Comparison of ENCODE assay signal across 16 cellular contexts in the genomic region with DNA sequence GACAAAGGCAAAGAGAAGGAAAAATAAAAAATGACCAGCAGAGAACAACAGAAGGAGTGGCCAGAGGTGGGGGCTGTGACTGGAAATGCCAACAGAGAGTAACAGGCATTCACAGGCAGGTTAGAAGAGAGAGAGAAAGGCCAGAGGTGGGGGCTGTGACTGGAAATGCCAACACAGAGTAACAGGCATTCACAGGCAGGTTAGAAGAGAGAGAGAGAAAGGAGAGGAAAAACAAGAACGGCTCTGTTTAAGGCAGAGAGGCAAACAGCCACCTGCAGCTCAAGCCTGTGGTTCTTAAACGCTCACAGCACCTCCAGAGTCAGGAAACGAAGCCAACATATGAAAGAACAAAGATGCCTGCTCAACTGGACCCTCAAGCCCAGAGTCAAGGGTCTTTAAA. TPM values are rescaled to one million over a fixed set of nuclear protein-coding genes. Genes with fewer than 3 reads are reported as not detected.
A peak's percentile ranks its signal among the peaks of the same experiment; 100 is the strongest.
DNase-seq lines count a peak whose midpoint lies in the region; ATAC-seq and TF ChIP-seq lines count a peak whose summit lies in the region.
"Had no signal": no experiment of that assay in that cellular context is flagged by ENCODE, and none has a peak within 500 bp of the region (broad histone marks: within the 10 kb centered on the region; RNA-seq: fewer than 3 reads in every experiment).

No MANE protein-coding gene starts in this region.

- DNase-seq in activated T-cell treated with anti-CD3 and anti-CD28 coated beads, Interleukin-2, amount 50 U/mL, for 72 hours: no peak
- DNase-seq in activated T-cell treated with anti-CD3 and anti-CD28 coated beads, Interleukin-2, amount 50 U/mL, for 4 hours: no peak
- no peak for DNase-seq in ascending aorta (ENCODE audit: low spot score in 2 of 2)
- DNase-seq in mesenchymal stem cell: no peak
- DNase-seq in thyroid gland: peak; percentile 21 to 26
- DNase-seq in GM20000 (ENCODE audit: low spot score): no peak
- no peak for DNase-seq in foreskin melanocyte
- DNase-seq in ovary: no peak
- DNase-seq: activated CD4-positive, alpha-beta memory T cell treated with anti-CD3 and anti-CD28 coated beads for 36 hours; aorta; dorsolateral prefrontal cortex; hypothalamus; naive thymus-derived CD8-positive, alpha-beta T cell; NCI-H1436; SK-N-SH; stimulated activated naive CD8-positive, alpha-beta T cell treated with anti-CD3 and anti-CD28 coated beads, Interleukin-15, Interleukin-2, amounts not matched to agents 100 U/mL and 50 U/mL, for 24 hours had no signal

- no peak overlapping the region for H4K91ac ChIP-seq in mesenchymal stem cell (ENCODE audit: low read length)

- H3K4me2 ChIP-seq in mesenchymal stem cell (ENCODE audit: low read length, poor library complexity, severe bottlenecking): no peak overlapping the region
- H3K4me2 ChIP-seq: SK-N-SH had no signal

- no peak for ATAC-seq in activated T-cell treated with anti-CD3 and anti-CD28 coated beads, Interleukin-2, amount 50 U/mL, for 72 hours (replicated peaks in 1 of 2)
- ATAC-seq in activated T-cell treated with anti-CD3 and anti-CD28 coated beads, Interleukin-2, amount 50 U/mL, for 4 hours: no peak
- ATAC-seq: naive thymus-derived CD8-positive, alpha-beta T cell; stimulated activated naive CD8-positive, alpha-beta T cell treated with anti-CD3 and anti-CD28 coated beads, Interleukin-15, Interleukin-2, amounts not matched to agents 100 U/mL and 50 U/mL, for 24 hours had no signal

- no peak overlapping the region for H2AFZ ChIP-seq in mesenchymal stem cell (ENCODE audit: low read depth, low read length)

- no peak for TF ChIP-seq EP300 in ovary (IDR thresholded peaks at IDR 0.05)

- H3K9me3 ChIP-seq in ascending aorta: peaks cover 0 to 4% of the 10 kb centered on the region in 2 donors
- H3K9me3 ChIP-seq in mesenchymal stem cell (ENCODE audit: control insufficient read depth, low read length): peaks cover 7% of the 10 kb centered on the region
- no peaks in the 10 kb centered on the region for H3K9me3 ChIP-seq in thyroid gland
- no peaks in the 10 kb centered on the region for H3K9me3 ChIP-seq in ovary
- H3K9me3 ChIP-seq: SK-N-SH had no signal

- peak overlapping the region; percentile 2 for H3K27ac Mint-ChIP-seq in activated T-cell treated with anti-CD3 and anti-CD28 coated beads, Interleukin-2, amount 50 U/mL, for 72 hours
- H3K27ac Mint-ChIP-seq: activated CD4-positive, alpha-beta memory T cell treated with anti-CD3 and anti-CD28 coated beads for 36 hours had no signal

- H3K4me3 Mint-ChIP-seq in activated T-cell treated with anti-CD3 and anti-CD28 coated beads, Interleukin-2, amount 50 U/mL, for 72 hours: no peak overlapping the region
- no peak overlapping the region for H3K4me3 Mint-ChIP-seq in activated T-cell treated with anti-CD3 and anti-CD28 coated beads, Interleukin-2, amount 50 U/mL, for 4 hours
- H3K4me3 Mint-ChIP-seq: activated CD4-positive, alpha-beta memory T cell treated with anti-CD3 and anti-CD28 coated beads for 36 hours; naive thymus-derived CD8-positive, alpha-beta T cell had no signal

- peaks cover 8 to 35% of the 10 kb centered on the region in 2 donors for H3K4me1 ChIP-seq in ascending aorta
- peaks cover 4% of the 10 kb centered on the region for H3K4me1 ChIP-seq in mesenchymal stem cell (ENCODE audit: control insufficient read depth, insufficient read depth, low read depth, low read length)
- peaks cover 16 to 27% of the 10 kb centered on the region in 2 donors for H3K4me1 ChIP-seq in thyroid gland
- H3K4me1 ChIP-seq in ovary (ENCODE audit: insufficient read depth): no peaks in the 10 kb centered on the region

- peaks cover 68% of the 10 kb centered on the region for H3K4me1 Mint-ChIP-seq in activated T-cell treated with anti-CD3 and anti-CD28 coated beads, Interleukin-2, amount 50 U/mL, for 72 hours (ENCODE audit: low read depth)
- H3K4me1 Mint-ChIP-seq in activated T-cell treated with anti-CD3 and anti-CD28 coated beads, Interleukin-2, amount 50 U/mL, for 4 hours (ENCODE audit: low read depth): no peaks in the 10 kb centered on the region
- H3K4me1 Mint-ChIP-seq: naive thymus-derived CD8-positive, alpha-beta T cell had no signal

- peaks cover 38% of the 10 kb centered on the region for H3K79me1 ChIP-seq in mesenchymal stem cell (replicated peaks; ENCODE audit: low read length, poor library complexity, severe bottlenecking)

- H3K4ac ChIP-seq in mesenchymal stem cell (ENCODE audit: low read depth in 1 of 2, low read length in 2 of 2): no peak overlapping the region

- H3K27me3 ChIP-seq in ascending aorta (no peaks in the 10 kb centered on the region), mesenchymal stem cell (ENCODE audit: control insufficient read depth in 1 of 2, insufficient read depth in 1 of 2, low read length in 2 of 2) (no peaks in the 10 kb centered on the region), thyroid gland (no peaks in the 10 kb centered on the region), ovary (no peaks in the 10 kb centered on the region)
- H3K27me3 ChIP-seq: dorsolateral prefrontal cortex had no signal

- no peak overlapping the region for H2BK15ac ChIP-seq in mesenchymal stem cell (ENCODE audit: low read depth, poor library complexity, severe bottlenecking)

- no peak overlapping the region for H4K8ac ChIP-seq in mesenchymal stem cell (ENCODE audit: low read length)

- peaks cover 2 to 8% of the 10 kb centered on the region in 2 donors for H3K36me3 Mint-ChIP-seq in activated T-cell treated with anti-CD3 and anti-CD28 coated beads, Interleukin-2, amount 50 U/mL, for 72 hours (ENCODE audit: insufficient read depth in 2 of 2)
- H3K36me3 Mint-ChIP-seq in activated T-cell treated with anti-CD3 and anti-CD28 coated beads, Interleukin-2, amount 50 U/mL, for 4 hours (ENCODE audit: insufficient read depth): peaks cover 41% of the 10 kb centered on the region

- intact Hi-C loops in ascending aorta (cut with DNase I) (no loop called here), thyroid gland (cut with DNase I) (loop anchor here (5.0 kb wide), 1 partner anchor 234 kb away; no protein-coding TSS in a partner anchor), ovary (cut with DNase I) (no loop called here)

- no peak overlapping the region for H3K18ac ChIP-seq in mesenchymal stem cell (ENCODE audit: low read depth in 1 of 2, low read length in 2 of 2)

- peak overlapping the region in 1 of 2 experiments; percentile 31 for H3K23ac ChIP-seq in mesenchymal stem cell (ENCODE audit: low read length in 2 of 2)

- H3K27ac ChIP-seq in ascending aorta (peak overlapping the region; percentile 42 to 72), mesenchymal stem cell (ENCODE audit: low read length, poor library complexity, severe bottlenecking) (peak overlapping the region; percentile 25), thyroid gland (peak overlapping the region; percentile 47 to 64 (median 62)), ovary (no peak overlapping the region)

- no peak overlapping the region for H3K9ac ChIP-seq in mesenchymal stem cell (ENCODE audit: low read length)
- H3K9ac ChIP-seq: SK-N-SH had no signal

- H2BK120ac ChIP-seq in mesenchymal stem cell (ENCODE audit: low read depth, low read length): no peak overlapping the region

- TF ChIP-seq CTCF in ascending aorta (IDR thresholded peaks at IDR 0.05) (no peak), thyroid gland (IDR thresholded peaks at IDR 0.05) (no peak), GM20000 (IDR thresholded peaks at IDR 0.05; ENCODE audit: extremely low read depth, missing control alignments) (no peak), ovary (IDR thresholded peaks at IDR 0.05) (no peak)

- H2BK12ac ChIP-seq in mesenchymal stem cell (ENCODE audit: low read length in 2 of 2): no peak overlapping the region

- H2BK5ac ChIP-seq in mesenchymal stem cell (ENCODE audit: low read depth, low read length, poor library complexity, severe bottlenecking): no peak overlapping the region

- peak overlapping the region; percentile 13 for H2AK5ac ChIP-seq in mesenchymal stem cell (ENCODE audit: low read length, severe bottlenecking)

- H3K9me3 Mint-ChIP-seq in activated T-cell treated with anti-CD3 and anti-CD28 coated beads, Interleukin-2, amount 50 U/mL, for 72 hours: no peaks in the 10 kb centered on the region
- no peaks in the 10 kb centered on the region for H3K9me3 Mint-ChIP-seq in activated T-cell treated with anti-CD3 and anti-CD28 coated beads, Interleukin-2, amount 50 U/mL, for 4 hours
- H3K9me3 Mint-ChIP-seq: activated CD4-positive, alpha-beta memory T cell treated with anti-CD3 and anti-CD28 coated beads for 36 hours had no signal

- H3K36me3 ChIP-seq in ascending aorta: peaks cover 40 to 57% of the 10 kb centered on the region in 2 donors
- H3K36me3 ChIP-seq in mesenchymal stem cell (ENCODE audit: control insufficient read depth in 1 of 2, insufficient read depth in 2 of 2, low read depth in 1 of 2, low read length in 2 of 2): peaks cover 32 to 80% of the 10 kb centered on the region in 2 experiments
- H3K36me3 ChIP-seq in thyroid gland: peaks cover 39 to 48% of the 10 kb centered on the region in 2 donors
- no peaks in the 10 kb centered on the region for H3K36me3 ChIP-seq in ovary

- 98% methylated on average over 3 of the region's 3 CpGs for WGBS in mesenchymal stem cell
- 42% methylated on average over 3 of the region's 3 CpGs for WGBS in thyroid gland, 2 donors
- 85 to 94% (median 86%) methylated on average over 3 of the region's 3 CpGs for WGBS in ovary, 3 donors

- H3K4me3 ChIP-seq in ascending aorta (no peak overlapping the region), mesenchymal stem cell (ENCODE audit: insufficient read depth in 1 of 2, low read depth in 1 of 2, low read length in 2 of 2) (no peak overlapping the region), thyroid gland (replicated peaks in 1 of 3) (no peak overlapping the region), ovary (no peak overlapping the region)
- H3K4me3 ChIP-seq: dorsolateral prefrontal cortex had no signal

- TF ChIP-seq POLR2A in thyroid gland (IDR thresholded peaks at IDR 0.05): no peak
- TF ChIP-seq POLR2A in ovary (IDR thresholded peaks at IDR 0.05): no peak

- H3K14ac ChIP-seq in mesenchymal stem cell (ENCODE audit: low read length in 2 of 2): no peak overlapping the region

- H3K27me3 Mint-ChIP-seq in activated T-cell treated with anti-CD3 and anti-CD28 coated beads, Interleukin-2, amount 50 U/mL, for 72 hours (ENCODE audit: low read depth): no peaks in the 10 kb centered on the region
- no peaks in the 10 kb centered on the region for H3K27me3 Mint-ChIP-seq in activated T-cell treated with anti-CD3 and anti-CD28 coated beads, Interleukin-2, amount 50 U/mL, for 4 hours (ENCODE audit: low read depth)
- H3K27me3 Mint-ChIP-seq: activated CD4-positive, alpha-beta memory T cell treated with anti-CD3 and anti-CD28 coated beads for 36 hours; naive thymus-derived CD8-positive, alpha-beta T cell had no signal

RNA-seq across cellular contexts. Expression of gene DGKI, which starts 39.5 kb away (rescaled TPM):
- 10 to 100 TPM; 17.8 to 18.2 TPM for total RNA-seq in activated T-cell treated with anti-CD3 and anti-CD28 coated beads, Interleukin-2, amount 50 U/mL, for 72 hours
- 1 to 10 TPM; 1.2 to 4.3 (median 1.3) TPM for total RNA-seq in activated T-cell treated with anti-CD3 and anti-CD28 coated beads, Interleukin-2, amount 50 U/mL, for 4 hours
- total RNA-seq in ascending aorta (13.4 TPM), thyroid gland (10 to 100 TPM; 45.1 to 71.0 (median 48.7) TPM), ovary (1 to 10 TPM in 1 of 7 donors, under 1 TPM in 6; 0.10 to 1.3 (median 0.13) TPM)
- 2.3 TPM for polyA plus RNA-seq in mesenchymal stem cell (2013, experiment 1 of 2)
- 2.2 TPM for polyA plus RNA-seq in mesenchymal stem cell (2013, experiment 2 of 2)
- polyA plus RNA-seq in ovary: under 1 TPM; 0.29 to 0.30 TPM
- total RNA-seq: naive thymus-derived CD8-positive, alpha-beta T cell had no signal

Comparison
In these comparisons a context has a peak if more than half of its experiments do, and no peak if none do; other contexts are left out.
1. DNase-seq: peak in thyroid gland (2 of 2); none in activated T-cell treated with anti-CD3 and anti-CD28 coated beads, Interleukin-2, amount 50 U/mL, for 72 hours (0 of 2), activated T-cell treated with anti-CD3 and anti-CD28 coated beads, Interleukin-2, amount 50 U/mL, for 4 hours (single experiment), ascending aorta (0 of 2), mesenchymal stem cell (single experiment), GM20000 (single experiment), foreskin melanocyte (single experiment) and ovary (0 of 5).
2. H3K27ac ChIP-seq: peak in ascending aorta (2 of 2), mesenchymal stem cell (single experiment) and thyroid gland (3 of 3); none in ovary (0 of 2).